In the genomic region with DNA sequence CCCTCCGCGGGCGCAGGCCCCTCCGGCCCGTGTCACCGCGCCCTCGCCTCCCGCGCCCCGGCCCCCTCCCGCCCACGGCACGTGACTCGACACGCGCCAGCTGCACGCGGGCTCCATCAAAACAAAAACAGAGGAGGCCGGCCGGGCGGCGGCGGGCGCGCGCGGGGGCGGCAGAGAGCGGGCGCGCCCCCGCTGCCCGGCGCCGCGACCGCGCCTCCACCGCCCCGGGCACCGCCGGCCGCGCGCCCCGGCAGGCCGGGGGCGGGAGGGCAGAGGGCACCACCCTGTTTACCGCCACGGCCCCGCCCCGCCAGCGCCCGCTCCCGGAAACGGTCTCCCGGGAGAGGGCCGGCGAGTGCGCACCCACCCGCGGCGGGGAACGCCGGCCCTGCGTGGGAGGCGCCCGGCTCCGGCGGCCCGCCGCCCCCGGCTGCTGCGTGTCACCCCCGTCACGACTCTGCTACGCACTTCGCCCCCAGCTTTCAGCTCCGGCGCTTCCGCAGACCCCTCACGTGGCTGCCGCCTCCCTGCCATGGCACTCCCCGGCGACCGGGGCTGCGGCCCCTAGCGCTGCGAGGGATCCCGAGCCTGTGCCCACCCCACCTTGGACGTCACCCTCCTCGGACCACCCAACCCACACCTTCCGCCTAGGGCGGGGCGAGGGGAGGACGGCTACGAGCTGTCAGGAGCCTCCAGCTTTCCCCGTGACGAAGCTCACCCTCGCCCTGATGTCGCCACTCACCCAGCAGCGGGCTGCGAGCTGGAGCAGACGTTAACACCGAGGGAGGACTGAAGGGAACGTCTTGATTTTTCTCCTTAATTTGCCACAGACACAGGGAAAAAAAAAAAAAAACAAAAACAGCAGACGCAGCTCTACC, we compare ENCODE assay signal across 8 cellular contexts.
DNase-seq lines count a peak whose midpoint lies in the region; ATAC-seq, FAIRE-seq and TF ChIP-seq lines count a peak whose summit lies in the region.

No MANE protein-coding gene starts in this region.

- H3K9ac ChIP-seq in K562 (ENCODE audit: insufficient read depth in 1 of 2, low read depth in 2 of 2, low read length in 2 of 2) = peak overlapping the region; percentile 68 to 96
- peak overlapping the region; percentile 40 for H3K9ac ChIP-seq in iPS-18a (ENCODE audit: low read length)
- peak overlapping the region; percentile 95 for H3K9ac ChIP-seq in skeletal muscle satellite cell (ENCODE audit: low read depth, low read length)

- in situ Hi-C loops in K562 (cut with MboI) = no loop called here

- peak overlapping the region; percentile 81 for H3K27ac ChIP-seq in K562 (ENCODE audit: extremely low read depth, low read depth, low read length)
- H3K27ac ChIP-seq in iPS-18a (ENCODE audit: low read length) = no peak overlapping the region

- no peak for TF ChIP-seq RAD21 in K562 (CRISPR knock-in tag; conservative IDR thresholded peaks at IDR 0.05 in 1 of 2, IDR thresholded peaks at IDR 0.05 in 1 of 2)

- intact Hi-C loops in K562 (cut with micrococcal nuclease) = no loop called here

- H3K4me2 ChIP-seq in K562 (ENCODE audit: insufficient read depth, low read length) (peak overlapping the region; percentile 89), skeletal muscle satellite cell (ENCODE audit: low read length) (peak overlapping the region; percentile 96)

- peaks cover 36% of the 10 kb centered on the region for H3K79me2 ChIP-seq in K562 (ENCODE audit: control insufficient read depth, insufficient read depth, low read length)

- H3K4me3 ChIP-seq in MG63 (peak overlapping the region; percentile 67), K562 (peak overlapping the region; percentile 61), iPS-18a (ENCODE audit: low read length) (peak overlapping the region; percentile 83), skeletal muscle satellite cell (ENCODE audit: low read length) (peak overlapping the region; percentile 88)

- TF ChIP-seq POLR2A in K562 (conservative IDR thresholded peaks at IDR 0.05) = peak; percentile 66

- POLR2A ChIA-PET in K562 (lab: Yijun Ruan, JAX) = interaction anchor here (0.6 to 1.6 kb wide), 6 partner anchors 8 to 281 kb away, joined by 3 to 7 read pairs (median 4); no protein-coding TSS in a partner anchor

- no peak for TF ChIP-seq EP300 in K562 (IDR thresholded peaks at IDR 0.05; ENCODE audit: low read length)

- peak; percentile 48 for ATAC-seq in K562

- no peaks in the 10 kb centered on the region for H3K27me3 ChIP-seq in MG63
- no peaks in the 10 kb centered on the region for H3K27me3 ChIP-seq in K562 (ENCODE audit: control insufficient read depth in 2 of 2, insufficient read depth in 2 of 2, low read length in 2 of 2)
- peaks cover 36% of the 10 kb centered on the region for H3K27me3 ChIP-seq in iPS-18a (ENCODE audit: control insufficient read depth, insufficient read depth, low read length)
- no peaks in the 10 kb centered on the region for H3K27me3 ChIP-seq in skeletal muscle satellite cell (ENCODE audit: control insufficient read depth, insufficient read depth, low read length)

- no peaks in the 10 kb centered on the region; the same call in 1 of the 2 replicates for H3K36me3 ChIP-seq in MG63
- peaks cover 4% of the 10 kb centered on the region; the same call in 1 of the 3 replicates for H3K36me3 ChIP-seq in K562 (ENCODE audit: control insufficient read depth, insufficient read depth, low read length)
- no peaks in the 10 kb centered on the region for H3K36me3 ChIP-seq in iPS-18a (ENCODE audit: control insufficient read depth, low read depth, low read length)
- H3K36me3 ChIP-seq in skeletal muscle satellite cell (ENCODE audit: insufficient read depth, low read length) = peaks cover 11% of the 10 kb centered on the region

- H3K4me1 ChIP-seq in K562 (replicated peaks in 1 of 2; ENCODE audit: control insufficient read depth in 2 of 2, insufficient read depth in 2 of 2, low read length in 2 of 2) (peaks cover 38 to 41% of the 10 kb centered on the region in 2 experiments), iPS-18a (ENCODE audit: control insufficient read depth, low read depth, low read length) (peaks cover 22% of the 10 kb centered on the region), skeletal muscle satellite cell (ENCODE audit: control insufficient read depth, insufficient read depth, low read length) (peaks cover 44% of the 10 kb centered on the region)

- H3K9me1 ChIP-seq in K562 (ENCODE audit: control insufficient read depth, insufficient read depth, low read length) = no peaks in the 10 kb centered on the region

- H4K20me1 ChIP-seq in K562 (replicated peaks; ENCODE audit: control insufficient read depth, insufficient read depth, low read length) = 0 out of 2 replicates have a peak, but pooled peaks cover 4% of the 10 kb centered on the region

- DNase-seq in GM04504 (ENCODE audit: low read depth) (peak; percentile 42), H4 (ENCODE audit: low spot score) (peak; percentile 54), MG63 (peak; percentile 70), T1000 (lab: John Stamatoyannopoulos, UW) (peak; percentile 38), K562 (ENCODE audit: extremely low read depth in 1 of 4, low spot score in 3 of 4) (peak; percentile 81 to 97 (median 94)), foreskin melanocyte (no peak)

- TF ChIP-seq CTCF in K562 (IDR thresholded peaks at IDR 0.05 in 2 of 3, conservative IDR thresholded peaks at IDR 0.05 in 1 of 3; ENCODE audit: insufficient read depth in 2 of 3, low read depth in 1 of 3, low read length in 3 of 3) = peak in 1 of 3 experiments; percentile 8; a peak in 1 of 6 replicates

- under 1% methylated on average over 79 of the region's 108 CpGs for WGBS in K562 (ENCODE audit: insufficient coverage, low coverage, missing lambda C conversion rate)

- peak; percentile 72 for FAIRE-seq in K562 (lab: Jason Lieb, UNC)

- CTCF ChIA-PET in K562 (lab: Yijun Ruan, JAX; ENCODE audit: low intra/inter-chr PET ratio) = interaction anchor here (0.6 kb wide), 1 partner anchor 407 kb away, joined by 4 read pairs; no protein-coding TSS in a partner anchor

- TSS peak; percentile 30 for BruUV-seq in K562 (replicated peaks; lab: Mats Ljungman, UMichigan)

- peak overlapping the region; percentile 88 for H2AFZ ChIP-seq in K562 (ENCODE audit: low read depth, low read length)

- H3K9me3 ChIP-seq in MG63 = no peaks in the 10 kb centered on the region
- H3K9me3 ChIP-seq in K562 (replicated peaks; ENCODE audit: control insufficient read depth, insufficient read depth, low read depth, low read length) = no peaks in the 10 kb centered on the region
- H3K9me3 ChIP-seq in iPS-18a (ENCODE audit: control insufficient read depth, low read depth, low read length) = no peaks in the 10 kb centered on the region
- H3K9me3 ChIP-seq in skeletal muscle satellite cell (replicated peaks; ENCODE audit: low read length) = no peaks in the 10 kb centered on the region

TF ChIP-seq in K562, 482 proteins besides CTCF, POLR2A, EP300 and RAD21 (continues in another document):
- TF ChIP-seq TOE1 (IDR thresholded peaks at IDR 0.05; ENCODE audit: borderline replicate concordance) (0 out of 2 replicates have a peak, but pooled peaks have one; percentile 57), TOE1 (CRISPR knock-in tag; IDR thresholded peaks at IDR 0.05; ENCODE audit: borderline replicate concordance, low read depth) (peak; percentile 86), ATF1 (CRISPR knock-in tag; IDR thresholded peaks at IDR 0.05) (no peak), ATF1 (tag; IDR thresholded peaks at IDR 0.05) (peak; percentile 94), TAF9B (IDR thresholded peaks at IDR 0.05; ENCODE audit: partially characterized antibody) (no peak)
- TF ChIP-seq, protein P1, sequence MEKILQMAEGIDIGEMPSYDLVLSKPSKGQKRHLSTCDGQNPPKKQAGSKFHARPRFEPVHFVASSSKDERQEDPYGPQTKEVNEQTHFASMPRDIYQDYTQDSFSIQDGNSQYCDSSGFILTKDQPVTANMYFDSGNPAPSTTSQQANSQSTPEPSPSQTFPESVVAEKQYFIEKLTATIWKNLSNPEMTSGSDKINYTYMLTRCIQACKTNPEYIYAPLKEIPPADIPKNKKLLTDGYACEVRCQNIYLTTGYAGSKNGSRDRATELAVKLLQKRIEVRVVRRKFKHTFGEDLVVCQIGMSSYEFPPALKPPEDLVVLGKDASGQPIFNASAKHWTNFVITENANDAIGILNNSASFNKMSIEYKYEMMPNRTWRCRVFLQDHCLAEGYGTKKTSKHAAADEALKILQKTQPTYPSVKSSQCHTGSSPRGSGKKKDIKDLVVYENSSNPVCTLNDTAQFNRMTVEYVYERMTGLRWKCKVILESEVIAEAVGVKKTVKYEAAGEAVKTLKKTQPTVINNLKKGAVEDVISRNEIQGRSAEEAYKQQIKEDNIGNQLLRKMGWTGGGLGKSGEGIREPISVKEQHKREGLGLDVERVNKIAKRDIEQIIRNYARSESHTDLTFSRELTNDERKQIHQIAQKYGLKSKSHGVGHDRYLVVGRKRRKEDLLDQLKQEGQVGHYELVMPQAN (IDR thresholded peaks at IDR 0.05; ENCODE audit: borderline replicate concordance) = peak; percentile 82
- TF ChIP-seq, protein P2, sequence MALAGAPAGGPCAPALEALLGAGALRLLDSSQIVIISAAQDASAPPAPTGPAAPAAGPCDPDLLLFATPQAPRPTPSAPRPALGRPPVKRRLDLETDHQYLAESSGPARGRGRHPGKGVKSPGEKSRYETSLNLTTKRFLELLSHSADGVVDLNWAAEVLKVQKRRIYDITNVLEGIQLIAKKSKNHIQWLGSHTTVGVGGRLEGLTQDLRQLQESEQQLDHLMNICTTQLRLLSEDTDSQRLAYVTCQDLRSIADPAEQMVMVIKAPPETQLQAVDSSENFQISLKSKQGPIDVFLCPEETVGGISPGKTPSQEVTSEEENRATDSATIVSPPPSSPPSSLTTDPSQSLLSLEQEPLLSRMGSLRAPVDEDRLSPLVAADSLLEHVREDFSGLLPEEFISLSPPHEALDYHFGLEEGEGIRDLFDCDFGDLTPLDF (CRISPR knock-in tag; IDR thresholded peaks at IDR 0.05) = peak; percentile 81; the same call in 1 of the 2 replicates
- TF ChIP-seq, protein P3, sequence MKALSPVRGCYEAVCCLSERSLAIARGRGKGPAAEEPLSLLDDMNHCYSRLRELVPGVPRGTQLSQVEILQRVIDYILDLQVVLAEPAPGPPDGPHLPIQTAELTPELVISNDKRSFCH (CRISPR knock-in tag; IDR thresholded peaks at IDR 0.05) = no peak
- TF ChIP-seq, protein P3 (tag; IDR thresholded peaks at IDR 0.05) = peak; percentile 57
- TF ChIP-seq, protein P4, sequence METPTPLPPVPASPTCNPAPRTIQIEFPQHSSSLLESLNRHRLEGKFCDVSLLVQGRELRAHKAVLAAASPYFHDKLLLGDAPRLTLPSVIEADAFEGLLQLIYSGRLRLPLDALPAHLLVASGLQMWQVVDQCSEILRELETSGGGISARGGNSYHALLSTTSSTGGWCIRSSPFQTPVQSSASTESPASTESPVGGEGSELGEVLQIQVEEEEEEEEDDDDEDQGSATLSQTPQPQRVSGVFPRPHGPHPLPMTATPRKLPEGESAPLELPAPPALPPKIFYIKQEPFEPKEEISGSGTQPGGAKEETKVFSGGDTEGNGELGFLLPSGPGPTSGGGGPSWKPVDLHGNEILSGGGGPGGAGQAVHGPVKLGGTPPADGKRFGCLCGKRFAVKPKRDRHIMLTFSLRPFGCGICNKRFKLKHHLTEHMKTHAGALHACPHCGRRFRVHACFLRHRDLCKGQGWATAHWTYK (CRISPR knock-in tag; IDR thresholded peaks at IDR 0.05) = peak; percentile 92

Comparison
In these comparisons a context has a peak if more than half of its experiments do, and no peak if none do; other contexts are left out.
1. H3K9ac ChIP-seq: peak in every context shown above with its lines; median percentile 95 in skeletal muscle satellite cell; 82 in K562; 40 in iPS-18a.